ENCODE assay signal across 20 cellular contexts in the genomic region with DNA sequence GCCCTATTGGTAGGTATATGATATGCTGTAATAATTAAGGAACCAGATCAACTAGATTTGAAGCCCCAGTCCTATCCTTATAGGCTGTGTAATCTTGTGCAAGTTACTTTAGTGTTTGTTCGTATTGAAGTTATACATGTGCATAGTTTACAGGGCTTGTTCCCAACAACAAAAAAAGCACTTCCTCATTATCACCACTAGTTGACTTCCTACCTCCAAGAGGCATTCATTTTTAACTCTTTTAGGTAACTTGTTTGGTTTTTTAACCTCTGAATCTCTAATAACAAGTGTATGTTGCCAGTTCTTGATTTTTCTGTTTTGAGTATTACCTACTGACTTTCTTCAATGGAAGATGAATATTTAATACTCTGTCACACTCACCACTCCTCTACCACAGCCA.
A peak's percentile ranks its signal among the peaks of the same experiment; 100 is the strongest.
DNase-seq lines count a peak whose midpoint lies in the region; ATAC-seq lines count a peak whose summit lies in the region.
"Had no signal": no experiment of that assay in that cellular context is flagged by ENCODE, and none has a peak within 500 bp of the region (broad histone marks: within the 10 kb centered on the region; RNA-seq: fewer than 3 reads in every experiment).

No MANE protein-coding gene starts in this region.

- H3K36me3 ChIP-seq in Karpas-422 (ENCODE audit: insufficient read depth, low read length) (no peaks in the 10 kb centered on the region), HAP-1 (replicated peaks) (no peaks in the 10 kb centered on the region)
- H3K36me3 ChIP-seq: ovary, sigmoid colon, SJCRH30, stomach, uterus had no signal

- no peaks in the 10 kb centered on the region for H4K20me1 ChIP-seq in Karpas-422 (ENCODE audit: insufficient read depth, low read depth, low read length)

- H3K9me3 Mint-ChIP-seq in activated naive CD4-positive, alpha-beta T cell treated with anti-CD3 and anti-CD28 coated beads, Interleukin-2, amount 10 ng/mL, durations not matched to agents 7 days and 5 days, result peaks cover 26% of the 10 kb centered on the region
- peaks cover 17% of the 10 kb centered on the region for H3K9me3 Mint-ChIP-seq in T-helper 2 cell treated with Interferon-gamma antibody and Interleukin-4, amounts not matched to agents 5 μg/mL and 100 μg/mL, for 36 hours

- CTCF ChIA-PET in activated naive CD4-positive, alpha-beta T cell treated with anti-CD3 and anti-CD28 coated beads, Interleukin-2, amount 10 ng/mL, durations not matched to agents 7 days and 5 days (lab: Charles Lee), result interaction anchor here (1.1 to 2.2 kb wide), 4 partner anchors 15 to 156 kb away, joined by 3 to 10 read pairs (median 4); no protein-coding TSS in a partner anchor

- H2AFZ ChIP-seq in Karpas-422 (ENCODE audit: low read length), result no peak overlapping the region

- no peak overlapping the region for H3K27ac ChIP-seq in Karpas-422 (ENCODE audit: low read length)
- H3K27ac ChIP-seq: ovary, sigmoid colon, SJCRH30, stomach, uterus had no signal

- DNase-seq in activated naive CD4-positive, alpha-beta T cell treated with anti-CD3 and anti-CD28 coated beads, Interleukin-2, amount 10 ng/mL, durations not matched to agents 7 days and 5 days, result no peak
- DNase-seq in activated naive CD4-positive, alpha-beta T cell (lab: John Stamatoyannopoulos, UW), result no peak
- DNase-seq in Karpas-422 (peak; percentile 55), HAP-1 (ENCODE audit: low spot score in 2 of 2) (no peak), AG08395 (ENCODE audit: low spot score) (no peak), dermis blood vessel endothelial cell (no peak)
- DNase-seq in T-helper 2 cell treated with Interferon-gamma antibody and Interleukin-4, amounts not matched to agents 5 μg/mL and 100 μg/mL, for 36 hours (ENCODE audit: low spot score), result no peak
- DNase-seq: activated T-cell treated with anti-CD3 and anti-CD28 coated beads, Interleukin-2, amount 50 U/mL, for 48 hours; HCEC 1CT; NCI-H2029; NCI-H510A treated with DMSO at 0.1 percent for 48 hours; ovary; sigmoid colon; SJCRH30; stimulated activated CD4-positive, alpha-beta T cell treated with anti-CD3 and anti-CD28 coated beads, Interleukin-1b, Interleukin-23, amount 100 ng/mL, for 48 hours; stomach; uterus had no signal

- peaks cover 28% of the 10 kb centered on the region for H3K4me1 Mint-ChIP-seq in activated naive CD4-positive, alpha-beta T cell treated with anti-CD3 and anti-CD28 coated beads, Interleukin-2, amount 10 ng/mL, durations not matched to agents 7 days and 5 days
- peaks cover 13% of the 10 kb centered on the region for H3K4me1 Mint-ChIP-seq in T-helper 2 cell treated with Interferon-gamma antibody and Interleukin-4, amounts not matched to agents 5 μg/mL and 100 μg/mL, for 36 hours (ENCODE audit: low read depth)

- H3K27ac Mint-ChIP-seq in activated naive CD4-positive, alpha-beta T cell treated with anti-CD3 and anti-CD28 coated beads, Interleukin-2, amount 10 ng/mL, durations not matched to agents 7 days and 5 days, result peak overlapping the region; percentile 73
- peak overlapping the region; percentile 68 for H3K27ac Mint-ChIP-seq in T-helper 2 cell treated with Interferon-gamma antibody and Interleukin-4, amounts not matched to agents 5 μg/mL and 100 μg/mL, for 36 hours
- H3K27ac Mint-ChIP-seq: activated naive CD8-positive, alpha-beta T cell; brain had no signal

- ATAC-seq in GM19035 (IDR thresholded peaks at IDR 0.05; ENCODE audit: unreplicated experiment), result no peak

- peaks cover 42% of the 10 kb centered on the region for H3K36me3 Mint-ChIP-seq in activated naive CD4-positive, alpha-beta T cell treated with anti-CD3 and anti-CD28 coated beads, Interleukin-2, amount 10 ng/mL, durations not matched to agents 7 days and 5 days
- peaks cover 41% of the 10 kb centered on the region for H3K36me3 Mint-ChIP-seq in T-helper 2 cell treated with Interferon-gamma antibody and Interleukin-4, amounts not matched to agents 5 μg/mL and 100 μg/mL, for 36 hours (ENCODE audit: low read depth)

- H3K4me3 Mint-ChIP-seq in activated naive CD4-positive, alpha-beta T cell treated with anti-CD3 and anti-CD28 coated beads, Interleukin-2, amount 10 ng/mL, durations not matched to agents 7 days and 5 days, result no peak overlapping the region
- H3K4me3 Mint-ChIP-seq in T-helper 2 cell treated with Interferon-gamma antibody and Interleukin-4, amounts not matched to agents 5 μg/mL and 100 μg/mL, for 36 hours, result peak overlapping the region; percentile 13
- H3K4me3 Mint-ChIP-seq: activated naive CD8-positive, alpha-beta T cell; brain had no signal

- H3K27me3 ChIP-seq in Karpas-422 (ENCODE audit: low read length) (no peaks in the 10 kb centered on the region), HAP-1 (ENCODE audit: low read depth) (no peaks in the 10 kb centered on the region)
- H3K27me3 ChIP-seq: ovary, sigmoid colon, SJCRH30, stomach, uterus had no signal

- H3K9me2 ChIP-seq in Karpas-422 (replicated peaks; ENCODE audit: insufficient read depth, low read length), result no peaks in the 10 kb centered on the region

- H3K9me3 ChIP-seq in Karpas-422 (ENCODE audit: low read length) (no peaks in the 10 kb centered on the region), HAP-1 (no peaks in the 10 kb centered on the region)
- H3K9me3 ChIP-seq: ovary, sigmoid colon, uterus had no signal

- no peak overlapping the region for H3K4me3 ChIP-seq in Karpas-422 (ENCODE audit: low read length)
- no peak overlapping the region for H3K4me3 ChIP-seq in HAP-1
- H3K4me3 ChIP-seq: ovary, sigmoid colon, SJCRH30, stomach, uterus had no signal

- H3K9ac ChIP-seq in Karpas-422 (ENCODE audit: low read length), result no peak overlapping the region

- H3K4me1 ChIP-seq in Karpas-422 (ENCODE audit: low read length) (peaks cover 15% of the 10 kb centered on the region), HAP-1 (no peaks in the 10 kb centered on the region)
- H3K4me1 ChIP-seq: uterus had no signal

- in situ Hi-C loops in HAP-1 (cut with MboI; ENCODE audit: low sequenced_read_pairs), result no loop called here

- no peak overlapping the region for H3K4me2 ChIP-seq in Karpas-422 (ENCODE audit: low read depth, low read length, poor library complexity, severe bottlenecking)

- H3K79me2 ChIP-seq in Karpas-422 (ENCODE audit: low read length), result peaks cover 7% of the 10 kb centered on the region; the same call in 1 of the 2 replicates

- no peaks in the 10 kb centered on the region for H3K27me3 Mint-ChIP-seq in activated naive CD4-positive, alpha-beta T cell treated with anti-CD3 and anti-CD28 coated beads, Interleukin-2, amount 10 ng/mL, durations not matched to agents 7 days and 5 days
- no peaks in the 10 kb centered on the region for H3K27me3 Mint-ChIP-seq in T-helper 2 cell treated with Interferon-gamma antibody and Interleukin-4, amounts not matched to agents 5 μg/mL and 100 μg/mL, for 36 hours (ENCODE audit: low read depth)
- H3K27me3 Mint-ChIP-seq: activated naive CD8-positive, alpha-beta T cell had no signal
